Comparison of ENCODE assay signal across 29 cellular contexts in genomic region chr13:81058916-81059290, GRCh38.
DNase-seq lines count a peak whose midpoint lies in the region; ATAC-seq, FAIRE-seq and TF ChIP-seq lines count a peak whose summit lies in the region.
"Had no signal": no experiment of that assay in that cellular context is flagged by ENCODE, and none has a peak within 500 bp of the region (broad histone marks: within the 10 kb centered on the region; RNA-seq: fewer than 3 reads in every experiment).

No MANE protein-coding gene starts in this region.

- H3K36me3 Mint-ChIP-seq in endodermal cell (ENCODE audit: low read depth): peaks cover 4% of the 10 kb centered on the region
- no peaks in the 10 kb centered on the region for H3K36me3 Mint-ChIP-seq in activated naive CD4-positive, alpha-beta T cell treated with anti-CD3 and anti-CD28 coated beads, Interleukin-2, amount 50 U/mL, for 72 hours
- H3K36me3 Mint-ChIP-seq: CD14-positive monocyte had no signal

- CTCF ChIA-PET in RWPE1 (lab: Yijun Ruan, JAX): no interaction called here

- no peaks in the 10 kb centered on the region for H3K79me2 ChIP-seq in keratinocyte (ENCODE audit: control insufficient read depth, insufficient read depth, low read length)

- H3K27ac ChIP-seq in RWPE1 (peak overlapping the region; percentile 62; the same call in 1 of the 2 replicates), endodermal cell (ENCODE audit: low read depth, low read length) (no peak overlapping the region), keratinocyte (ENCODE audit: control insufficient read depth, insufficient read depth, low read length) (peak overlapping the region; percentile 42)
- H3K27ac ChIP-seq: A549, HL-60, SJSA1 had no signal

- H3K4me3 ChIP-seq in endodermal cell (ENCODE audit: low read length): no peak overlapping the region
- H3K4me3 ChIP-seq in keratinocyte (ENCODE audit: control insufficient read depth in 2 of 3, extremely low read depth in 1 of 3, insufficient read depth in 2 of 3, low read depth in 1 of 3, low read length in 3 of 3): peak overlapping the region in 2 of 3 experiments; percentile 19 to 39
- H3K4me3 ChIP-seq: A549, SJSA1 had no signal

- H3K4me2 ChIP-seq in keratinocyte (ENCODE audit: control insufficient read depth, extremely low read depth, insufficient read depth, low read depth, low read length): peak overlapping the region; percentile 67
- H3K4me2 ChIP-seq: A549 had no signal

- POLR2A ChIA-PET in RWPE1 (lab: Yijun Ruan, JAX; ENCODE audit: low non-redundant PET): no interaction called here

- peak overlapping the region; percentile 52 for H2AFZ ChIP-seq in keratinocyte (ENCODE audit: control insufficient read depth, low read length)

- H3K27me3 ChIP-seq in endodermal cell (ENCODE audit: control insufficient read depth, insufficient read depth, low read length, poor library complexity, severe bottlenecking) (no peaks in the 10 kb centered on the region), keratinocyte (ENCODE audit: control insufficient read depth, extremely low read depth, insufficient read depth, low read length) (no peaks in the 10 kb centered on the region)
- H3K27me3 ChIP-seq: SJSA1 had no signal

- H3K4me1 ChIP-seq in endodermal cell (ENCODE audit: control insufficient read depth, insufficient read depth, low read length) (no peaks in the 10 kb centered on the region), keratinocyte (ENCODE audit: control insufficient read depth, extremely low read depth, insufficient read depth, low read length) (peaks cover 22% of the 10 kb centered on the region)
- H3K4me1 ChIP-seq: A549, SJSA1 had no signal

- FAIRE-seq in keratinocyte (lab: Jason Lieb, UNC): no peak
- FAIRE-seq: A549, D721Med, GM19239, HTR-8/SVneo had no signal

- no peak overlapping the region for H3K4me3 Mint-ChIP-seq in endodermal cell
- H3K4me3 Mint-ChIP-seq: B cell, CD14-positive monocyte, HFFc6 had no signal

- H3K9me3 ChIP-seq in endodermal cell (ENCODE audit: control insufficient read depth, low read length): peaks cover 12% of the 10 kb centered on the region
- no peaks in the 10 kb centered on the region for H3K9me3 ChIP-seq in keratinocyte (ENCODE audit: control insufficient read depth, low read depth, low read length)
- H3K9me3 ChIP-seq: A549, SJSA1 had no signal

- no peaks in the 10 kb centered on the region for H3K36me3 ChIP-seq in endodermal cell (ENCODE audit: control insufficient read depth, insufficient read depth, low read length)
- no peaks in the 10 kb centered on the region for H3K36me3 ChIP-seq in keratinocyte (ENCODE audit: control insufficient read depth in 2 of 2, extremely low read depth in 1 of 2, insufficient read depth in 2 of 2, low read length in 2 of 2)
- H3K36me3 ChIP-seq: SJSA1 had no signal

- no peaks in the 10 kb centered on the region for H3K27me3 Mint-ChIP-seq in endodermal cell (ENCODE audit: insufficient read depth)
- H3K27me3 Mint-ChIP-seq: B cell had no signal

- peak overlapping the region; percentile 52 for H3K27ac Mint-ChIP-seq in endodermal cell
- no peak overlapping the region for H3K27ac Mint-ChIP-seq in activated naive CD4-positive, alpha-beta T cell treated with anti-CD3 and anti-CD28 coated beads, Interleukin-2, amount 50 U/mL, for 72 hours
- H3K27ac Mint-ChIP-seq: B cell, CD14-positive monocyte, HFFc6 had no signal

- dilution Hi-C loops in keratinocyte (cut with MboI; ENCODE audit: extremely low pct_ligation_motif_present, low sequenced_read_pairs): no loop called here

- TF ChIP-seq CTCF in RWPE1 (conservative IDR thresholded peaks at IDR 0.05; ENCODE audit: low read depth) (no peak), endodermal cell (conservative IDR thresholded peaks at IDR 0.05) (no peak), keratinocyte (optimal IDR thresholded peaks at IDR 0.05 in 1 of 3, IDR thresholded peaks at IDR 0.05 in 1 of 3, conservative IDR thresholded peaks at IDR 0.05 in 1 of 3; ENCODE audit: extremely low read depth in 1 of 3, insufficient read depth in 2 of 3, low read length in 3 of 3) (no peak)

- peaks cover 4% of the 10 kb centered on the region for H3K4me1 Mint-ChIP-seq in endodermal cell
- H3K4me1 Mint-ChIP-seq: B cell, CD14-positive monocyte had no signal

- peak; percentile 53 for DNase-seq in HCEC 1CT
- peak; percentile 66 for DNase-seq in RWPE1 (ENCODE audit: low spot score)
- no peak for DNase-seq in endodermal cell
- DNase-seq in keratinocyte (ENCODE audit: low read depth, low spot score): no peak
- no peak for DNase-seq in activated naive CD4-positive, alpha-beta T cell treated with anti-CD3 and anti-CD28 coated beads, Interleukin-2, amount 50 U/mL, for 72 hours (ENCODE audit: low spot score in 2 of 2)
- DNase-seq in iPS-NIHi7 (ENCODE audit: extremely low spot score): no peak
- DNase-seq: DMS53; GF-D8; H7; HFFc6; KG1; NCI-H1105; NCI-H146; NCI-H2029; NCI-H345; NCI-H524; NCI-H774; NK-92 treated with Interleukin-12 subunit alpha and Interleukin-12 subunit beta, amount 100 ng/mL, for 24 hours had no signal

- peaks cover 10% of the 10 kb centered on the region for H3K9me3 Mint-ChIP-seq in endodermal cell
- peaks cover 0 to 6% of the 10 kb centered on the region in 2 donors for H3K9me3 Mint-ChIP-seq in activated naive CD4-positive, alpha-beta T cell treated with anti-CD3 and anti-CD28 coated beads, Interleukin-2, amount 50 U/mL, for 72 hours
- H3K9me3 Mint-ChIP-seq: CD14-positive monocyte, HFFc6 had no signal

- H4K20me1 ChIP-seq in keratinocyte (ENCODE audit: control insufficient read depth, extremely low read depth, insufficient read depth, low read length): no peaks in the 10 kb centered on the region

- ATAC-seq in GM21576 (IDR thresholded peaks at IDR 0.05; ENCODE audit: unreplicated experiment): no peak
- ATAC-seq in activated naive CD4-positive, alpha-beta T cell treated with anti-CD3 and anti-CD28 coated beads, Interleukin-2, amount 50 U/mL, for 72 hours: no peak
- ATAC-seq: A549, Panc1, Right ventricle myocardium inferior had no signal

- 87 to 100% methylated on average over 1 of the region's 1 CpG for WGBS in endodermal cell (ENCODE audit: insufficient coverage in 1 of 2, insufficient read length in 1 of 2), 2 experiments

- H3K9me1 ChIP-seq in keratinocyte (ENCODE audit: control insufficient read depth, extremely low read depth, insufficient read depth, low read length): no peaks in the 10 kb centered on the region

- H3K9ac ChIP-seq in endodermal cell (ENCODE audit: extremely low read depth, low read length, poor library complexity, severe bottlenecking): no peak overlapping the region
- no peak overlapping the region for H3K9ac ChIP-seq in keratinocyte (ENCODE audit: control insufficient read depth, extremely low read depth, insufficient read depth, low read length)

Comparison
In these comparisons a context has a peak if more than half of its experiments do, and no peak if none do; other contexts are left out.
1. DNase-seq: peak in HCEC 1CT (single experiment) and RWPE1 (single experiment); none in endodermal cell (single experiment), keratinocyte (single experiment), activated naive CD4-positive, alpha-beta T cell treated with anti-CD3 and anti-CD28 coated beads, Interleukin-2, amount 50 U/mL, for 72 hours (0 of 2) and iPS-NIHi7 (single experiment).